22 cellular contexts compared by ENCODE assay signal in genomic region chr12:1799068-1799881, GRCh38. TPM values are rescaled to one million over a fixed set of nuclear protein-coding genes. Genes with fewer than 3 reads are reported as not detected.
DNase-seq lines count a peak whose midpoint lies in the region; ATAC-seq, FAIRE-seq and TF ChIP-seq lines count a peak whose summit lies in the region.
"Had no signal": no experiment of that assay in that cellular context is flagged by ENCODE, and none has a peak within 500 bp of the region (broad histone marks: within the 10 kb centered on the region; RNA-seq: fewer than 3 reads in every experiment).

No MANE protein-coding gene starts in this region.

- H3K4me3 ChIP-seq in BLaER1 (no peak overlapping the region), mesenchymal stem cell (ENCODE audit: insufficient read depth in 1 of 2, low read depth in 1 of 2, low read length in 2 of 2) (no peak overlapping the region)
- H3K4me3 ChIP-seq: dorsolateral prefrontal cortex, gastroesophageal sphincter, sigmoid colon had no signal

- H2BK5ac ChIP-seq in mesenchymal stem cell (ENCODE audit: low read depth, low read length, poor library complexity, severe bottlenecking) = no peak overlapping the region

- H2AK5ac ChIP-seq in mesenchymal stem cell (ENCODE audit: low read length, severe bottlenecking) = no peak overlapping the region

- no peak overlapping the region for H3K4ac ChIP-seq in mesenchymal stem cell (ENCODE audit: low read depth in 1 of 2, low read length in 2 of 2)

- peaks cover 9% of the 10 kb centered on the region for H3K27me3 Mint-ChIP-seq in brain
- H3K27me3 Mint-ChIP-seq in stimulated activated memory B cell treated with anti-CD40 and anti-IgM and Interleukin-4, amounts not matched to agents 10 μg/mL and 1 μg/mL and 100 μg/mL, for 72 hours = no peaks in the 10 kb centered on the region
- H3K27me3 Mint-ChIP-seq: T-helper 17 cell had no signal

- no peak overlapping the region for H3K4me3 Mint-ChIP-seq in brain
- no peak overlapping the region for H3K4me3 Mint-ChIP-seq in stimulated activated memory B cell treated with anti-CD40 and anti-IgM and Interleukin-4, amounts not matched to agents 10 μg/mL and 1 μg/mL and 100 μg/mL, for 72 hours
- H3K4me3 Mint-ChIP-seq: T-helper 17 cell had no signal

- no peak overlapping the region for H3K18ac ChIP-seq in mesenchymal stem cell (ENCODE audit: low read depth in 1 of 2, low read length in 2 of 2)

- no peaks in the 10 kb centered on the region for H3K36me3 Mint-ChIP-seq in brain
- H3K36me3 Mint-ChIP-seq in stimulated activated memory B cell treated with anti-CD40 and anti-IgM and Interleukin-4, amounts not matched to agents 10 μg/mL and 1 μg/mL and 100 μg/mL, for 72 hours = no peaks in the 10 kb centered on the region

- H3K23ac ChIP-seq in mesenchymal stem cell (ENCODE audit: low read length in 2 of 2) = no peak overlapping the region

- peak; percentile 45 for FAIRE-seq in GM12891 (lab: Jason Lieb, UNC)

- no peaks in the 10 kb centered on the region for H4K20me1 ChIP-seq in BLaER1

- no peak for TF ChIP-seq POLR2A in GM12891 (IDR thresholded peaks at IDR 0.05; ENCODE audit: low read depth, low read length)

- no peaks in the 10 kb centered on the region for H3K79me1 ChIP-seq in mesenchymal stem cell (replicated peaks; ENCODE audit: low read length, poor library complexity, severe bottlenecking)

- WGBS in mesenchymal stem cell = 93% methylated on average over 20 of the region's 21 CpGs

- no peak for ATAC-seq in stimulated activated memory B cell treated with anti-CD40 and anti-IgM and Interleukin-4, amounts not matched to agents 10 μg/mL and 1 μg/mL and 100 μg/mL, for 72 hours
- ATAC-seq: gastroesophageal sphincter, T-helper 17 cell had no signal

- TF ChIP-seq CTCF in brain (conservative IDR thresholded peaks at IDR 0.05) = no peak

- H2AFZ ChIP-seq in mesenchymal stem cell (ENCODE audit: low read depth, low read length) = no peak overlapping the region

- H3K27me3 ChIP-seq in BLaER1 (no peaks in the 10 kb centered on the region), mesenchymal stem cell (ENCODE audit: control insufficient read depth in 1 of 2, insufficient read depth in 1 of 2, low read length in 2 of 2) (no peaks in the 10 kb centered on the region)
- H3K27me3 ChIP-seq: brain microvascular endothelial cell, dorsolateral prefrontal cortex, gastroesophageal sphincter, sigmoid colon had no signal

- H3K27ac ChIP-seq in BLaER1 (peak overlapping the region; percentile 97), mesenchymal stem cell (ENCODE audit: low read length, poor library complexity, severe bottlenecking) (no peak overlapping the region)
- H3K27ac ChIP-seq: brain microvascular endothelial cell had no signal

- H2BK120ac ChIP-seq in mesenchymal stem cell (ENCODE audit: low read depth, low read length) = no peak overlapping the region

- peak overlapping the region; percentile 88 for H3K9ac ChIP-seq in BLaER1
- H3K9ac ChIP-seq in mesenchymal stem cell (ENCODE audit: low read length) = no peak overlapping the region

- peaks cover 32% of the 10 kb centered on the region for H3K4me1 Mint-ChIP-seq in brain
- H3K4me1 Mint-ChIP-seq in stimulated activated memory B cell treated with anti-CD40 and anti-IgM and Interleukin-4, amounts not matched to agents 10 μg/mL and 1 μg/mL and 100 μg/mL, for 72 hours = peaks cover 36% of the 10 kb centered on the region

- no peak for DNase-seq in GM12891 (ENCODE audit: insufficient read length, low spot score)
- DNase-seq in mesenteric fat pad (ENCODE audit: low spot score) = peak; percentile 79
- DNase-seq in amygdala (lab: John Stamatoyannopoulos, UW) = no peak
- no peak for DNase-seq in T1000 (lab: John Stamatoyannopoulos, UW)
- DNase-seq in mesenchymal stem cell = no peak
- DNase-seq: activated naive CD4-positive, alpha-beta T cell treated with anti-CD3 and anti-CD28 coated beads, Interleukin-2, amount 50 U/mL, for 16 hours; brain microvascular endothelial cell; Karpas-422; NCI-H1092; NCI-H526; SHP77 treated with DMSO at 0.1 percent for 48 hours; T-helper 17 cell had no signal

- H4K8ac ChIP-seq in mesenchymal stem cell (ENCODE audit: low read length) = no peak overlapping the region

- H3K9me3 ChIP-seq in BLaER1 (no peaks in the 10 kb centered on the region), mesenchymal stem cell (ENCODE audit: control insufficient read depth, low read length) (no peaks in the 10 kb centered on the region)
- H3K9me3 ChIP-seq: Caco-2, gastroesophageal sphincter, sigmoid colon had no signal

- no peak overlapping the region for H3K14ac ChIP-seq in mesenchymal stem cell (ENCODE audit: low read length in 2 of 2)

- H2BK15ac ChIP-seq in mesenchymal stem cell (ENCODE audit: low read depth, poor library complexity, severe bottlenecking) = no peak overlapping the region

- H3K36me3 ChIP-seq in BLaER1 (peaks cover 35% of the 10 kb centered on the region), mesenchymal stem cell (ENCODE audit: control insufficient read depth in 1 of 2, insufficient read depth in 2 of 2, low read depth in 1 of 2, low read length in 2 of 2) (peaks cover 0 to 2% of the 10 kb centered on the region in 2 experiments)
- H3K36me3 ChIP-seq: brain microvascular endothelial cell, gastroesophageal sphincter, sigmoid colon had no signal

- H3K27ac Mint-ChIP-seq in brain = peak overlapping the region in 4 of 5 experiments; percentile 48 to 63 (median 50)
- no peak overlapping the region for H3K27ac Mint-ChIP-seq in stimulated activated memory B cell treated with anti-CD40 and anti-IgM and Interleukin-4, amounts not matched to agents 10 μg/mL and 1 μg/mL and 100 μg/mL, for 72 hours
- H3K27ac Mint-ChIP-seq: T-helper 17 cell had no signal

- H3K4me1 ChIP-seq in BLaER1 (peaks cover 98% of the 10 kb centered on the region), mesenchymal stem cell (ENCODE audit: control insufficient read depth, insufficient read depth, low read depth, low read length) (peaks cover 15% of the 10 kb centered on the region)

- H4K91ac ChIP-seq in mesenchymal stem cell (ENCODE audit: low read length) = no peak overlapping the region

- H3K4me2 ChIP-seq in BLaER1 (peak overlapping the region; percentile 99), mesenchymal stem cell (ENCODE audit: low read length, poor library complexity, severe bottlenecking) (no peak overlapping the region)

- H2BK12ac ChIP-seq in mesenchymal stem cell (ENCODE audit: low read length in 2 of 2) = no peak overlapping the region

- no peaks in the 10 kb centered on the region for H3K9me3 Mint-ChIP-seq in brain
- no peaks in the 10 kb centered on the region for H3K9me3 Mint-ChIP-seq in stimulated activated memory B cell treated with anti-CD40 and anti-IgM and Interleukin-4, amounts not matched to agents 10 μg/mL and 1 μg/mL and 100 μg/mL, for 72 hours

TF ChIP-seq in GM12891, 5 proteins besides CTCF, POLR2A, EP300 and RAD21:
- TF ChIP-seq POU2F2 (IDR thresholded peaks at IDR 0.05; ENCODE audit: low read depth, low read length) = no peak
- TF ChIP-seq TAF1 (IDR thresholded peaks at IDR 0.05; ENCODE audit: low read depth, low read length) = no peak
- no peak for TF ChIP-seq POLR2AphosphoS5 (IDR thresholded peaks at IDR 0.05; ENCODE audit: low read depth, low read length)
- no peak for TF ChIP-seq PAX5 (IDR thresholded peaks at IDR 0.05; ENCODE audit: insufficient read depth, low read length, severe bottlenecking)
- TF ChIP-seq SPI1 (IDR thresholded peaks at IDR 0.05; ENCODE audit: low read depth, low read length) = no peak

RNA-seq across cellular contexts. Expression of gene LRTM2, which starts 21.1 kb away (rescaled TPM):
- not detected for polyA plus RNA-seq in GM12891 (2012; ENCODE audit: low read depth, missing spikeins)
- 7.7 TPM for polyA plus RNA-seq in brain (ENCODE audit: insufficient read depth, low read depth, low replicate concordance)
- not detected for total RNA-seq in mesenteric fat pad
- 0.01 TPM for polyA plus RNA-seq in mesenchymal stem cell (2013, experiment 1 of 2)
- 0.01 TPM for polyA plus RNA-seq in mesenchymal stem cell (2013, experiment 2 of 2)
- total RNA-seq: Caco-2, gastroesophageal sphincter, mucosa of gallbladder, osteoblast, T-helper 17 cell had no signal
- polyA plus RNA-seq: esophagus had no signal
